ENCODE assay signal across 19 cellular contexts in the genomic region with DNA sequence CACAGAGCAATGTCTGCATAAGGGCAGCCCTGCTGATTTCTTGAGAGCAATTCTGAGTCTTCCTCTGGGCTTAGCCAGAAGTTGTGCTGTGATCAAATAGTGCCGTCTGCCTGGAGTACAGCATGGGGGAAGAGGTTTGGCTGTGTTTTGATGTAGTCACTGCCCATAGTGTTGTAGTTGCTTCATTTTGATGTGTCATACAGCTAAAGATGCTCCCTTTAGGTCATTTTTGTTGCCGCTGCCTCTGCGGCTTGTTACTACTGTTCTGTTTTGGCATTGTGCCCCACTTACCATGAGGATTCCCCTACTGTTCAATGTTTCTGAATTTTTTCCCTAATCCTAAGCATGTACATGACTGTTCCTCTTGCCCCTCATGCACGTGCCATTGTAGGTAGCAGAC. TPM values are rescaled to one million over a fixed set of nuclear protein-coding genes. Genes with fewer than 3 reads are reported as not detected.
A peak's percentile ranks its signal among the peaks of the same experiment; 100 is the strongest.
DNase-seq lines count a peak whose midpoint lies in the region; ATAC-seq lines count a peak whose summit lies in the region.
"Had no signal": no experiment of that assay in that cellular context is flagged by ENCODE, and none has a peak within 500 bp of the region (broad histone marks: within the 10 kb centered on the region; RNA-seq: fewer than 3 reads in every experiment).

No MANE protein-coding gene starts in this region.

- H2BK12ac ChIP-seq in trophoblast cell (ENCODE audit: low read length): no peak overlapping the region

- no peak overlapping the region for H3K14ac ChIP-seq in trophoblast cell (ENCODE audit: low read length)

- H4K91ac ChIP-seq in trophoblast cell (ENCODE audit: low read depth, low read length): no peak overlapping the region

- H3K4me3 ChIP-seq in trophoblast cell (ENCODE audit: low read depth, low read length): no peak overlapping the region
- H3K4me3 ChIP-seq: SJCRH30 had no signal

- H3K23ac ChIP-seq in trophoblast cell (ENCODE audit: low read length): no peak overlapping the region

- no peak for ATAC-seq in GM21367 (IDR thresholded peaks at IDR 0.05; ENCODE audit: unreplicated experiment)
- ATAC-seq: activated CD8-positive, alpha-beta T cell treated with anti-CD3 and anti-CD28 coated beads for 36 hours; T-helper 17 cell; WTC11 had no signal

- peaks cover 0 to 5% of the 10 kb centered on the region in 2 experiments for H3K36me3 ChIP-seq in trophoblast cell (ENCODE audit: control insufficient read depth in 1 of 2, insufficient read depth in 2 of 2, low read length in 2 of 2)
- H3K36me3 ChIP-seq: SJCRH30 had no signal

- no peak overlapping the region for H3K27ac Mint-ChIP-seq in activated T-cell treated with anti-CD3 and anti-CD28 coated beads, Interleukin-2, amount 50 U/mL, for 24 hours
- H3K27ac Mint-ChIP-seq: activated CD8-positive, alpha-beta T cell treated with anti-CD3 and anti-CD28 coated beads for 36 hours; activated naive CD8-positive, alpha-beta T cell; activated T-helper 1 cell treated with anti-CD3 and anti-CD28 coated beads, Interleukin-12 subunit alpha, Interleukin-12 subunit beta, Interleukin-2, Interleukin-4 antibody, amounts not matched to agents 30 ng/mL and 10 ng/mL and 1 ng/mL, durations not matched to agents 14 hours and 24 hours and 36 hours; T-helper 17 cell; WTC11 had no signal

- no peak overlapping the region for H2AK5ac ChIP-seq in trophoblast cell (ENCODE audit: low read length)

- no peaks in the 10 kb centered on the region for H3K4me1 Mint-ChIP-seq in activated T-cell treated with anti-CD3 and anti-CD28 coated beads, Interleukin-2, amount 50 U/mL, for 24 hours (ENCODE audit: low read depth)
- H3K4me1 Mint-ChIP-seq: neural crest cell, WTC11 had no signal

- no peak overlapping the region for H3K9ac ChIP-seq in trophoblast cell (ENCODE audit: low read length)

- no peaks in the 10 kb centered on the region for H3K27me3 Mint-ChIP-seq in activated T-cell treated with anti-CD3 and anti-CD28 coated beads, Interleukin-2, amount 50 U/mL, for 24 hours
- H3K27me3 Mint-ChIP-seq: activated CD8-positive, alpha-beta T cell treated with anti-CD3 and anti-CD28 coated beads for 36 hours; activated naive CD8-positive, alpha-beta T cell; brain; T-helper 17 cell had no signal

- H3K27ac ChIP-seq in trophoblast cell (ENCODE audit: low read depth, low read length): no peak overlapping the region
- H3K27ac ChIP-seq: SJCRH30 had no signal

- H3K18ac ChIP-seq in trophoblast cell (ENCODE audit: low read length): no peak overlapping the region

- no peaks in the 10 kb centered on the region for H3K27me3 ChIP-seq in trophoblast cell (ENCODE audit: insufficient read depth, low read length)
- H3K27me3 ChIP-seq: SJCRH30 had no signal

- H4K8ac ChIP-seq in trophoblast cell (ENCODE audit: low read depth, low read length): no peak overlapping the region

- H3K9me3 Mint-ChIP-seq in activated T-cell treated with anti-CD3 and anti-CD28 coated beads, Interleukin-2, amount 50 U/mL, for 24 hours: no peaks in the 10 kb centered on the region
- H3K9me3 Mint-ChIP-seq: activated CD8-positive, alpha-beta T cell treated with anti-CD3 and anti-CD28 coated beads for 36 hours; activated T-helper 1 cell treated with anti-CD3 and anti-CD28 coated beads, Interleukin-12 subunit alpha, Interleukin-12 subunit beta, Interleukin-2, Interleukin-4 antibody, amounts not matched to agents 30 ng/mL and 10 ng/mL and 1 ng/mL, durations not matched to agents 14 hours and 24 hours and 36 hours; neural crest cell; WTC11 had no signal

- H3K79me2 ChIP-seq in trophoblast cell (ENCODE audit: control insufficient read depth, insufficient read depth, low read length, poor library complexity): no peaks in the 10 kb centered on the region

- no peak overlapping the region for H4K12ac ChIP-seq in trophoblast cell (ENCODE audit: low read depth, low read length)

- WGBS in trophoblast cell (ENCODE audit: extremely low coverage, insufficient coverage, insufficient read length): no CpG with 5 or more reads among the region's 4 CpGs

- no peak overlapping the region for H2BK120ac ChIP-seq in trophoblast cell (ENCODE audit: insufficient read depth, low read length, poor library complexity)

- H3K4me2 ChIP-seq in trophoblast cell (ENCODE audit: low read length): no peak overlapping the region

- DNase-seq in DMS79 treated with DMSO at 0.1 percent for 48 hours (lab: John Stamatoyannopoulos, UW) (peak; percentile 53), DMS79 (lab: John Stamatoyannopoulos, UW) (no peak), HCEC 1CT (peak; percentile 88), amniotic epithelial cell (ENCODE audit: low read depth) (peak; percentile 19), trophoblast cell (peak; percentile 27 to 42), NK-92 (lab: John Stamatoyannopoulos, UW; ENCODE audit: unreplicated experiment) (no peak)
- no peak for DNase-seq in activated T-cell treated with anti-CD3 and anti-CD28 coated beads, Interleukin-2, amount 50 U/mL, for 24 hours
- DNase-seq: 8988T; activated CD8-positive, alpha-beta T cell treated with anti-CD3 and anti-CD28 coated beads for 36 hours; C1 segment of cervical spinal cord; cortex of kidney; SJCRH30; T-helper 17 cell had no signal

- no peak overlapping the region for H2AFZ ChIP-seq in trophoblast cell (ENCODE audit: insufficient read depth, low read length, poor library complexity)

- H2BK5ac ChIP-seq in trophoblast cell (ENCODE audit: low read depth, low read length, poor library complexity): no peak overlapping the region

- H3K4me3 Mint-ChIP-seq in activated T-cell treated with anti-CD3 and anti-CD28 coated beads, Interleukin-2, amount 50 U/mL, for 24 hours: no peak overlapping the region
- H3K4me3 Mint-ChIP-seq: activated CD8-positive, alpha-beta T cell treated with anti-CD3 and anti-CD28 coated beads for 36 hours; activated naive CD8-positive, alpha-beta T cell; activated T-helper 1 cell treated with anti-CD3 and anti-CD28 coated beads, Interleukin-12 subunit alpha, Interleukin-12 subunit beta, Interleukin-2, Interleukin-4 antibody, amounts not matched to agents 30 ng/mL and 10 ng/mL and 1 ng/mL, durations not matched to agents 14 hours and 24 hours and 36 hours; brain; neural crest cell; T-helper 17 cell; WTC11 had no signal

- H3K4me1 ChIP-seq in trophoblast cell (ENCODE audit: control insufficient read depth in 1 of 2, insufficient read depth in 2 of 2, low read length in 2 of 2): no peaks in the 10 kb centered on the region

- no peaks in the 10 kb centered on the region for H3K9me3 ChIP-seq in trophoblast cell (ENCODE audit: insufficient read depth, low read depth, low read length)
- H3K9me3 ChIP-seq: SJCRH30 had no signal

- peaks cover 55% of the 10 kb centered on the region for H3K36me3 Mint-ChIP-seq in activated T-cell treated with anti-CD3 and anti-CD28 coated beads, Interleukin-2, amount 50 U/mL, for 24 hours (ENCODE audit: low read depth)

- no peaks in the 10 kb centered on the region for H3K79me1 ChIP-seq in trophoblast cell (ENCODE audit: low read length)

- no peak overlapping the region for H3K4ac ChIP-seq in trophoblast cell (ENCODE audit: low read depth, low read length)

RNA-seq across cellular contexts. Expression of a gene that starts 23.0 kb away (rescaled TPM):
- polyA plus RNA-seq in trophoblast cell (2013): 12.4 and 13.2 TPM in 2 replicates

Comparison
In these comparisons a context has a peak if more than half of its experiments do, and no peak if none do; other contexts are left out.
1. DNase-seq: peak in DMS79 treated with DMSO at 0.1 percent for 48 hours (single experiment), HCEC 1CT (single experiment), amniotic epithelial cell (single experiment) and trophoblast cell (2 of 2); none in DMS79 (single experiment), activated T-cell treated with anti-CD3 and anti-CD28 coated beads, Interleukin-2, amount 50 U/mL, for 24 hours (single experiment) and NK-92 (single experiment).